In the genomic region with DNA sequence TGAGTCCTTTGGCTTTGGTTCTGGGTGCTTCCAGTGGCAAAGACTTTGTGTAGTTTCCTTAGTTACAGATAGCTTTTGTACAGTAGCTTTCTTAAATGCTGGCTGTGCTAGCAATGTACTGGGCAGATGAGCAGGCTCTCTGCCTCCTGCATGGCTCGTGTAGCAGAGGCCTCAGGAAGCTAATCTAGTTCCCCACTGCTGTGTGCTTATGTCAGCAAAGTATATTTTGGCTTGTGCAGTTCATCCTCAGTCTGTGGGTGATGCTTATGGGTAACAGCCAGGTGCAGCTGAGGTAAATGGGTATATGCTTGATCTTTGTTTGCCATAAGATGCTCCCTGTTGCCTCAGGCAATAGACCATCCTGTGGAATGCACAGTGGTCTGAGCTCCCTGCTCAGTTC, we compare ENCODE assay signal across 34 cellular contexts.
"Had no signal": no experiment of that assay in that cellular context is flagged by ENCODE, and none has a peak within 500 bp of the region (broad histone marks: within the 10 kb centered on the region; RNA-seq: fewer than 3 reads in every experiment).

No MANE protein-coding gene starts in this region.

- H2AFZ ChIP-seq: PC-9 had no signal

- H3K4me1 ChIP-seq: body of pancreas had no signal

- H3K27me3 ChIP-seq: ascending aorta, body of pancreas, MG63 had no signal

- H3K4me3 ChIP-seq: ascending aorta, body of pancreas, MG63, PC-9 had no signal

- DNase-seq: activated CD4-positive, alpha-beta T cell treated with anti-CD3 and anti-CD28 coated beads for 1 hour; activated CD4-positive, alpha-beta T cell treated with anti-CD3 and anti-CD28 coated beads, Interleukin-2, amount 10 ng/mL, durations not matched to agents 24 days and 14 days; activated CD4-positive, alpha-beta T cell treated with anti-CD3 and anti-CD28 coated beads, Interleukin-2, amount 50 U/mL, for 4 hours; activated CD4-positive, CD25-positive, alpha-beta regulatory T cell; activated CD8-positive, alpha-beta T cell treated with anti-CD3 and anti-CD28 coated beads for 36 hours; activated effector memory CD4-positive, alpha-beta T cell treated with anti-CD3 and anti-CD28 coated beads, Interleukin-2, amount 50 U/mL, for 16 hours; activated naive CD4-positive, alpha-beta T cell; activated naive CD4-positive, alpha-beta T cell treated with anti-CD3 and anti-CD28 coated beads, Interleukin-2, amount 50 U/mL, for 16 hours; activated naive CD8-positive, alpha-beta T cell treated with anti-CD3 and anti-CD28 coated beads for 36 hours; activated T-cell treated with anti-CD3 and anti-CD28 coated beads, Interleukin-2, amount 50 U/mL, for 1 hour; activated T-cell treated with anti-CD3 and anti-CD28 coated beads, Interleukin-2, amount 50 U/mL, for 72 hours; amygdala; body of pancreas; central memory CD4-positive, alpha-beta T cell; Kasumi-1; MG63; MV-4-11; NCI-H1092; NCI-H1436 treated with DMSO at 0.1 percent for 48 hours; NCI-H187; NCI-H2029 treated with DMSO at 0.1 percent for 48 hours; NCI-H2107; NCI-H2171; NCI-H510A; NCI-H526; NCI-H748 treated with DMSO at 0.1 percent for 48 hours; PC-9; Right ventricle myocardium superior; SW 1271; T-helper 1 cell; T-helper 2 cell; T-helper 9 cell had no signal

- H3K9me3 ChIP-seq: ascending aorta, body of pancreas, MG63 had no signal

- H3K27ac ChIP-seq: ascending aorta, body of pancreas, PC-9, VCaP had no signal

- H3K36me3 ChIP-seq: ascending aorta, MG63 had no signal

- H3K4me2 ChIP-seq: PC-9 had no signal
